Comparison of ENCODE assay signal across 26 cellular contexts in the genomic region with DNA sequence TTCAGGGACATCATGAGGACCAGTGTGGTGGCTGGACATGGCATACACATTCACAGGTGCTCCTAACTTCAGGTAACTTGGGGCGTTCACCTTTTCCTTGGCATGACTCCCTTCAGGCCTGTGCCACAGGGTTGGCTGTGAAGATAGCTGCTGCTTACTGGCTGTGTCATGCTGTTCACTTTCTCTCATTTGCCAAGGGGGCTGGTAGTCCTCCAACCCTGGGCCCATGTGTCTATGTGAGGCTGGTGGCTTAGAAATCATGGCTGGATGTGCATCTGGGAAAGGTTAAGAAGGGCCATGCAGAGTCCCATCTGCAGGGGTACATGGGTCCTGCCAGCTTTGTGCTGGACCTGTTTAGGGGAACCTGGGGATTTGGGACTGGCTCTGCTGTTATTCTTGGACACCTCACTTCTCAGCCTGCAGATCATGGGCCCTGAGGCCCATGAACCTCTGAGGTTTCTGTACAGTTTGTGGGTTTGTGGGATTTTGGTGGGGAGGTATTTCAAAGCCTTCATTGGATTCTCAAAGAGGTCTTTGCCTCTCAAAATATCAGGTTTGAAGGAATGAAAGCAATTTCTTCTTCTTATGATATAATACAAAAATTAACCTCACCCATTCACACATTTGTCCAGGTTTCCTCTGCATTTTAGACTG.
"Had no signal": no experiment of that assay in that cellular context is flagged by ENCODE, and none has a peak within 500 bp of the region (broad histone marks: within the 10 kb centered on the region; RNA-seq: fewer than 3 reads in every experiment).

No MANE protein-coding gene starts in this region.

- H3K36me3 Mint-ChIP-seq: naive B cell; natural killer cell treated with Interleukin-12 subunit alpha and Interleukin-12 subunit beta and Interleukin-15 and Interleukin-18, amount 100 ng/mL, for 72 hours; stimulated activated memory B cell treated with anti-CD40 and anti-IgM and Interleukin-4, amounts not matched to agents 10 μg/mL and 1 μg/mL and 100 μg/mL, for 72 hours; type B pancreatic cell had no signal

- H2AFZ ChIP-seq: hepatocyte, neural progenitor cell, parathyroid adenoma had no signal

- H3K36me3 ChIP-seq: gastrocnemius medialis, tibial artery had no signal

- DNase-seq: cortex of kidney; effector memory CD8-positive, alpha-beta T cell; foreskin fibroblast; gastrocnemius medialis; kidney; mesenchymal stem cell; mucosa of descending colon; naive B cell; stimulated activated CD4-positive, alpha-beta T cell treated with anti-CD3 and anti-CD28 coated beads, Interleukin-12 subunit alpha, Interleukin-12 subunit beta, amount 100 ng/mL, for 4 hours; stimulated activated CD4-positive, alpha-beta T cell treated with anti-CD3 and anti-CD28 coated beads, Interleukin-1b, Interleukin-23, amount 100 ng/mL, for 48 hours; stimulated activated CD4-positive, alpha-beta T cell treated with anti-CD3 and anti-CD28 coated beads, Interleukin-4, amount 100 ng/mL, for 24 hours; stimulated activated naive CD8-positive, alpha-beta T cell treated with anti-CD3 and anti-CD28 coated beads, Interleukin-15, Interleukin-2, amounts not matched to agents 100 U/mL and 50 U/mL, for 24 hours; substantia nigra; testis; tibial artery had no signal

- H3K9me3 ChIP-seq: gastrocnemius medialis, mucosa of descending colon, testis, tibial artery had no signal

- H3K4me3 ChIP-seq: gastrocnemius medialis, hepatocyte, mucosa of descending colon, neural progenitor cell, smooth muscle cell, testis, tibial artery had no signal

- H3K4me1 Mint-ChIP-seq: mesothelial cell of epicardium; naive B cell; neural progenitor cell; stimulated activated memory B cell treated with anti-CD40 and anti-IgM and Interleukin-4, amounts not matched to agents 10 μg/mL and 1 μg/mL and 100 μg/mL, for 72 hours had no signal

- H3K4me2 ChIP-seq: hepatocyte, neural progenitor cell, smooth muscle cell had no signal

- H3K27ac Mint-ChIP-seq: effector memory CD8-positive, alpha-beta T cell; mesothelial cell of epicardium; naive B cell; natural killer cell treated with Interleukin-12 subunit alpha and Interleukin-12 subunit beta and Interleukin-15 and Interleukin-18, amount 100 ng/mL, for 72 hours; neural progenitor cell; progenitor cell of endocrine pancreas; stimulated activated memory B cell treated with anti-CD40 and anti-IgM and Interleukin-4, amounts not matched to agents 10 μg/mL and 1 μg/mL and 100 μg/mL, for 72 hours; type B pancreatic cell had no signal

- H3K4me1 ChIP-seq: neural progenitor cell, parathyroid adenoma, testis, tibial artery had no signal

- H3K27ac ChIP-seq: gastrocnemius medialis, hepatocyte, neural progenitor cell, parathyroid adenoma, testis, tibial artery had no signal

- H3K9ac ChIP-seq: neural progenitor cell, parathyroid adenoma had no signal

- H3K79me2 ChIP-seq: hepatocyte, parathyroid adenoma had no signal

- ATAC-seq: effector memory CD8-positive, alpha-beta T cell; gastrocnemius medialis; left lobe of liver; mucosa of descending colon; natural killer cell treated with Interleukin-12 subunit alpha and Interleukin-12 subunit beta and Interleukin-15 and Interleukin-18, amount 100 ng/mL, for 72 hours; sciatic nerve; stimulated activated memory B cell treated with anti-CD40 and anti-IgM and Interleukin-4, amounts not matched to agents 10 μg/mL and 1 μg/mL and 100 μg/mL, for 72 hours; stimulated activated naive CD8-positive, alpha-beta T cell treated with anti-CD3 and anti-CD28 coated beads, Interleukin-15, Interleukin-2, amounts not matched to agents 100 U/mL and 50 U/mL, for 24 hours had no signal

- H3K4me3 Mint-ChIP-seq: effector memory CD8-positive, alpha-beta T cell; mesothelial cell of epicardium; naive B cell; natural killer cell treated with Interleukin-12 subunit alpha and Interleukin-12 subunit beta and Interleukin-15 and Interleukin-18, amount 100 ng/mL, for 72 hours; neural progenitor cell; stimulated activated memory B cell treated with anti-CD40 and anti-IgM and Interleukin-4, amounts not matched to agents 10 μg/mL and 1 μg/mL and 100 μg/mL, for 72 hours; type B pancreatic cell had no signal

- H3K27me3 ChIP-seq: gastrocnemius medialis, hepatocyte, neural progenitor cell, testis, tibial artery had no signal

- H3K9me3 Mint-ChIP-seq: effector memory CD8-positive, alpha-beta T cell; natural killer cell treated with Interleukin-12 subunit alpha and Interleukin-12 subunit beta and Interleukin-15 and Interleukin-18, amount 100 ng/mL, for 72 hours had no signal
